In the genomic region with DNA sequence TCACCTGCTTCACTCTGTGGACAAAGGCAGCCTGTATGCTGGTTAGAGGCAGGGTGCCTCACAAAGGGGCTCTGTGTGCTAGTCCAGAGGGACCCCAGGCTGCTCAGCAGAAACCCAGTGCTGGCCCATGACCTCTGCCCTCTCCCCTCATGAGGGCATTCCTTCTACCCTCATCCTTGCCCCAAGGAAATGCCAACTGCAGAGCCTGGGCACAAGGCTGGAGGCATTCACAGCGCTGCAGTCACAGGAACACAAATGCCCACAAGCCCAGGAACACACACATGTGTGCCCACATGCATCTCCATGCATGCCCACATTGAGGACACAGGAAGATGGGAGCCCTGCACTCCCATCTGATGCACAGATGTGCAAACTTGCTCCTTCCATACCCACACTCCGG, we compare ENCODE assay signal across 14 cellular contexts. TPM values are rescaled to one million over a fixed set of nuclear protein-coding genes. Genes with fewer than 3 reads are reported as not detected.
A peak's percentile ranks its signal among the peaks of the same experiment; 100 is the strongest.
DNase-seq lines count a peak whose midpoint lies in the region; ATAC-seq and TF ChIP-seq lines count a peak whose summit lies in the region.
"Had no signal": no experiment of that assay in that cellular context is flagged by ENCODE, and none has a peak within 500 bp of the region (broad histone marks: within the 10 kb centered on the region; RNA-seq: fewer than 3 reads in every experiment).

No MANE protein-coding gene starts in this region.

- DNase-seq in activated CD4-positive, alpha-beta T cell treated with anti-CD3 and anti-CD28 coated beads, Interleukin-2, amount 10 ng/mL, durations not matched to agents 24 days and 14 days: no peak
- no peak for DNase-seq in activated CD4-positive, alpha-beta T cell treated with anti-CD3 and anti-CD28 coated beads for 1 hour
- DNase-seq in activated B cell treated with CpG ODN at 0.5 μM for 24 hours (no peak), memory B cell (ENCODE audit: low spot score in 2 of 2) (no peak), thoracic aorta (ENCODE audit: low spot score) (no peak), HEK293T (ENCODE audit: extremely low spot score) (no peak), NCI-H146 treated with DMSO at 0.1 percent for 48 hours (lab: John Stamatoyannopoulos, UW; ENCODE audit: unreplicated experiment) (no peak)
- DNase-seq: MG63, NCI-H69 had no signal

- no peak overlapping the region for H3K27ac Mint-ChIP-seq in activated CD4-positive, alpha-beta T cell treated with anti-CD3 and anti-CD28 coated beads, Interleukin-2, amount 10 ng/mL, durations not matched to agents 24 days and 14 days
- H3K27ac Mint-ChIP-seq in activated B cell treated with CpG ODN at 0.5 μM for 24 hours: peak overlapping the region; percentile 92
- peak overlapping the region; percentile 85 for H3K27ac Mint-ChIP-seq in memory B cell

- no peaks in the 10 kb centered on the region for H3K27me3 ChIP-seq in thoracic aorta (replicated peaks; ENCODE audit: insufficient read depth)
- H3K27me3 ChIP-seq: MG63 had no signal

- POLR2A ChIA-PET in activated B cell treated with CpG ODN at 0.5 μM for 24 hours (lab: Charles Lee): interaction anchor here (0.9 to 7.3 kb wide), 4 partner anchors 10 to 122 kb away, joined by 3 to 138 read pairs (median 60); partner anchors contain the start of genes IP6K1 and UBA7
- POLR2A ChIA-PET in HEK293T (lab: Yijun Ruan, JAX): interaction anchor here (1.3 kb wide), 1 partner anchor 83 kb away, joined by 3 read pairs; the partner anchor contains the start of gene GMPPB

- H3K27ac ChIP-seq in thoracic aorta: peak overlapping the region; percentile 97 to 98
- H3K27ac ChIP-seq: 22Rv1 had no signal

- H3K9me3 Mint-ChIP-seq in activated CD4-positive, alpha-beta T cell treated with anti-CD3 and anti-CD28 coated beads, Interleukin-2, amount 10 ng/mL, durations not matched to agents 24 days and 14 days: no peaks in the 10 kb centered on the region
- no peaks in the 10 kb centered on the region for H3K9me3 Mint-ChIP-seq in activated B cell treated with CpG ODN at 0.5 μM for 24 hours
- H3K9me3 Mint-ChIP-seq in memory B cell: no peaks in the 10 kb centered on the region

- CTCF ChIA-PET in activated B cell treated with CpG ODN at 0.5 μM for 24 hours (lab: Charles Lee): interaction anchor here (1.2 to 10.9 kb wide), 2 partner anchors 13 to 33 kb away, joined by 3 to 238 read pairs; no protein-coding TSS in a partner anchor
- CTCF ChIA-PET in HEK293T (lab: Yijun Ruan, JAX): interaction anchor here (0.6 to 0.8 kb wide), 2 partner anchors 32 to 808 kb away, joined by 3 to 5 read pairs; no protein-coding TSS in a partner anchor

- intact Hi-C loops in activated CD4-positive, alpha-beta T cell treated with anti-CD3 and anti-CD28 coated beads, Interleukin-2, amount 10 ng/mL, durations not matched to agents 24 days and 14 days (cut with micrococcal nuclease): no loop called here
- intact Hi-C loops in activated B cell treated with CpG ODN at 0.5 μM for 24 hours (cut with micrococcal nuclease): loop anchor here (10.0 kb wide), 2 partner anchors 428 to 488 kb away; partner anchors contain the start of genes GNAI2, HYAL3, IFRD2 and NAA80

- peak overlapping the region; percentile 7 for H3K4me3 Mint-ChIP-seq in activated CD4-positive, alpha-beta T cell treated with anti-CD3 and anti-CD28 coated beads, Interleukin-2, amount 10 ng/mL, durations not matched to agents 24 days and 14 days
- H3K4me3 Mint-ChIP-seq in activated B cell treated with CpG ODN at 0.5 μM for 24 hours: peak overlapping the region; percentile 92
- H3K4me3 Mint-ChIP-seq in memory B cell: peak overlapping the region; percentile 68

- ATAC-seq in activated B cell treated with CpG ODN at 0.5 μM for 24 hours (ENCODE audit: low read depth) (no peak), memory B cell (ENCODE audit: low read depth) (no peak), thoracic aorta (ENCODE audit: insufficient number of reproducible peaks, low FRiP score, low read depth) (no peak), GM21825 (IDR thresholded peaks at IDR 0.05; ENCODE audit: unreplicated experiment) (no peak)

- peaks cover 21% of the 10 kb centered on the region for H3K36me3 Mint-ChIP-seq in activated CD4-positive, alpha-beta T cell treated with anti-CD3 and anti-CD28 coated beads, Interleukin-2, amount 10 ng/mL, durations not matched to agents 24 days and 14 days (ENCODE audit: low read depth)
- peaks cover 35% of the 10 kb centered on the region for H3K36me3 Mint-ChIP-seq in activated B cell treated with CpG ODN at 0.5 μM for 24 hours (ENCODE audit: low read depth)
- H3K36me3 Mint-ChIP-seq in memory B cell: peaks cover 13% of the 10 kb centered on the region

- H3K4me1 Mint-ChIP-seq in activated CD4-positive, alpha-beta T cell treated with anti-CD3 and anti-CD28 coated beads, Interleukin-2, amount 10 ng/mL, durations not matched to agents 24 days and 14 days: peaks cover 46% of the 10 kb centered on the region
- peaks cover 76% of the 10 kb centered on the region for H3K4me1 Mint-ChIP-seq in activated B cell treated with CpG ODN at 0.5 μM for 24 hours
- peaks cover 65% of the 10 kb centered on the region for H3K4me1 Mint-ChIP-seq in memory B cell

- H3K4me3 ChIP-seq in thoracic aorta: no peak overlapping the region
- H3K4me3 ChIP-seq: lung, MG63 had no signal

- H3K4me1 ChIP-seq in thoracic aorta (ENCODE audit: control insufficient read depth in 1 of 2, low read depth in 2 of 2): peaks cover 25 to 50% of the 10 kb centered on the region in 2 donors

- peaks cover 8% of the 10 kb centered on the region for H3K27me3 Mint-ChIP-seq in activated CD4-positive, alpha-beta T cell treated with anti-CD3 and anti-CD28 coated beads, Interleukin-2, amount 10 ng/mL, durations not matched to agents 24 days and 14 days
- H3K27me3 Mint-ChIP-seq in activated B cell treated with CpG ODN at 0.5 μM for 24 hours (no peaks in the 10 kb centered on the region), memory B cell (peaks cover 2% of the 10 kb centered on the region)

- TF ChIP-seq CTCF in activated B cell treated with CpG ODN at 0.5 μM for 24 hours (IDR thresholded peaks at IDR 0.05) (no peak), thoracic aorta (IDR thresholded peaks at IDR 0.05) (no peak)

- peaks cover 13% of the 10 kb centered on the region for H3K36me3 ChIP-seq in thoracic aorta
- H3K36me3 ChIP-seq: MG63 had no signal

- no peaks in the 10 kb centered on the region for H3K9me3 ChIP-seq in thoracic aorta
- H3K9me3 ChIP-seq: MG63 had no signal

TF ChIP-seq in HEK293T, 16 proteins besides CTCF, POLR2A, EP300 and RAD21:
- TF ChIP-seq LEF1 (IDR thresholded peaks at IDR 0.05; ENCODE audit: borderline replicate concordance) (no peak), ARNT (IDR thresholded peaks at IDR 0.05) (no peak), FOXA1 (IDR thresholded peaks at IDR 0.05) (no peak), CTBP1 (IDR thresholded peaks at IDR 0.05; ENCODE audit: borderline replicate concordance) (no peak), L3MBTL2 (conservative IDR thresholded peaks at IDR 0.05) (no peak), TARDBP (IDR thresholded peaks at IDR 0.05) (no peak), ELF4 (IDR thresholded peaks at IDR 0.05) (no peak), ZNF384 (IDR thresholded peaks at IDR 0.05) (no peak), SP1 (IDR thresholded peaks at IDR 0.05) (no peak), BHLHE40 (IDR thresholded peaks at IDR 0.05; ENCODE audit: borderline replicate concordance) (no peak), PKNOX1 (IDR thresholded peaks at IDR 0.05) (no peak), FOXM1 (IDR thresholded peaks at IDR 0.05; ENCODE audit: borderline replicate concordance) (no peak), HDGF (IDR thresholded peaks at IDR 0.05; ENCODE audit: borderline replicate concordance) (no peak), SUZ12 (IDR thresholded peaks at IDR 0.05) (no peak), FOXK2 (IDR thresholded peaks at IDR 0.05) (no peak), NFRKB (IDR thresholded peaks at IDR 0.05) (no peak)

RNA-seq across cellular contexts. Expression of gene INKA1, which starts 3.8 kb away (rescaled TPM):
- 1.1 and 1.4 TPM in 2 replicates for total RNA-seq in activated CD4-positive, alpha-beta T cell treated with anti-CD3 and anti-CD28 coated beads, Interleukin-2, amount 10 ng/mL, durations not matched to agents 24 days and 14 days
- total RNA-seq in activated B cell treated with CpG ODN at 0.5 μM for 24 hours (9.4 and 10.0 TPM in 2 replicates), thoracic aorta (1 to 10 TPM; 6.4 to 9.2 TPM)

RNA-seq across cellular contexts. Expression of gene UBA7, which starts 6.9 kb away (rescaled TPM):
- total RNA-seq in activated CD4-positive, alpha-beta T cell treated with anti-CD3 and anti-CD28 coated beads, Interleukin-2, amount 10 ng/mL, durations not matched to agents 24 days and 14 days: 91.7 and 93.6 TPM in 2 replicates
- total RNA-seq in activated B cell treated with CpG ODN at 0.5 μM for 24 hours (216 and 237 TPM in 2 replicates), thoracic aorta (100 to 1,000 TPM in 1 of 2 donors, 10 to 100 TPM in 1; 74.1 to 119 TPM)

RNA-seq across cellular contexts. Expression of gene CDHR4, which starts 7.2 kb away (rescaled TPM):
- total RNA-seq in activated CD4-positive, alpha-beta T cell treated with anti-CD3 and anti-CD28 coated beads, Interleukin-2, amount 10 ng/mL, durations not matched to agents 24 days and 14 days: not detected in 2 replicates
- total RNA-seq in activated B cell treated with CpG ODN at 0.5 μM for 24 hours: not detected in 2 replicates
- under 1 TPM in 1 of 2 donors, not detected in 1; 0.68 TPM for total RNA-seq in thoracic aorta
- total RNA-seq: H7, SK-MEL-5 had no signal

RNA-seq across cellular contexts. Expression of gene IP6K1, which starts 20.5 kb away (rescaled TPM):
- 39.6 and 42.2 TPM in 2 replicates for total RNA-seq in activated CD4-positive, alpha-beta T cell treated with anti-CD3 and anti-CD28 coated beads, Interleukin-2, amount 10 ng/mL, durations not matched to agents 24 days and 14 days
- total RNA-seq in activated B cell treated with CpG ODN at 0.5 μM for 24 hours: 44.3 and 47.6 TPM in 2 replicates
- 10 to 100 TPM; 56.6 to 69.0 TPM for total RNA-seq in thoracic aorta

RNA-seq across cellular contexts. Expression of gene TRAIP, which starts 49.5 kb away (rescaled TPM):
- 27.1 and 30.4 TPM in 2 replicates for total RNA-seq in activated CD4-positive, alpha-beta T cell treated with anti-CD3 and anti-CD28 coated beads, Interleukin-2, amount 10 ng/mL, durations not matched to agents 24 days and 14 days
- total RNA-seq in activated B cell treated with CpG ODN at 0.5 μM for 24 hours (6.4 TPM in 2 replicates), thoracic aorta (1 to 10 TPM; 2.3 to 3.2 TPM)

Comparison
In these comparisons a context has a peak if more than half of its experiments do, and no peak if none do; other contexts are left out.
1. H3K4me3 Mint-ChIP-seq: peak in every context shown above with its lines; median percentile 92 in activated B cell treated with CpG ODN at 0.5 μM for 24 hours; 68 in memory B cell; 7 in activated CD4-positive, alpha-beta T cell treated with anti-CD3 and anti-CD28 coated beads, Interleukin-2, amount 10 ng/mL, durations not matched to agents 24 days and 14 days.